In genomic region chr7:134986363-134987231, GRCh38 we compare ENCODE assay signal across 8 cellular contexts. TPM values are rescaled to one million over a fixed set of nuclear protein-coding genes. Genes with fewer than 3 reads are reported as not detected.
A peak's percentile ranks its signal among the peaks of the same experiment; 100 is the strongest.
DNase-seq lines count a peak whose midpoint lies in the region; ATAC-seq and TF ChIP-seq lines count a peak whose summit lies in the region.

Gene AGBL3, plus strand, starts transcription at chr7:134986508. Its CDS starts 1,426 bp downstream, at chr7:134987934.

- H3K9me3 ChIP-seq in T-helper 17 cell (ENCODE audit: control insufficient read depth, low read length, poor library complexity, severe bottlenecking) (no peaks in the 10 kb centered on the region), ascending aorta (peaks cover 0 to 3% of the 10 kb centered on the region in 2 donors)

- H3K4me1 ChIP-seq in ascending aorta: peaks cover 0 to 18% of the 10 kb centered on the region in 2 donors
- peaks cover 9% of the 10 kb centered on the region for H3K4me1 ChIP-seq in rectal smooth muscle tissue (ENCODE audit: control insufficient read depth, insufficient read depth, low read length)

- H3K36me3 ChIP-seq in ascending aorta (peaks cover 0 to 5% of the 10 kb centered on the region in 2 donors), rectal smooth muscle tissue (ENCODE audit: control insufficient read depth, insufficient read depth, low read length) (no peaks in the 10 kb centered on the region)

- H3K27ac ChIP-seq in ascending aorta (peak within 1 kb of the TSS; percentile 86 to 87), rectal smooth muscle tissue (ENCODE audit: low read depth, low read length) (peak within 1 kb of the TSS; percentile 94)

- peaks cover 2% of the 10 kb centered on the region for H3K36me3 Mint-ChIP-seq in T-helper 17 cell (ENCODE audit: low read depth)

- intact Hi-C loops in ascending aorta (cut with DNase I): loop anchor here (1.0 to 5.0 kb wide), 5 partner anchors 161 to 771 kb away; partner anchors contain the start of genes CYREN and TMEM140

- peak within 1 kb of the TSS; percentile 98 for H3K27ac Mint-ChIP-seq in T-helper 17 cell

- peak within 1 kb of the TSS; percentile 98 for H3K4me3 Mint-ChIP-seq in T-helper 17 cell

- H3K27me3 ChIP-seq in ascending aorta (no peaks in the 10 kb centered on the region), rectal smooth muscle tissue (ENCODE audit: control insufficient read depth, insufficient read depth, low read length) (no peaks in the 10 kb centered on the region)

- H3K4me3 ChIP-seq in ascending aorta: peak within 1 kb of the TSS; percentile 72 to 73
- peak within 1 kb of the TSS; percentile 99 for H3K4me3 ChIP-seq in rectal smooth muscle tissue (ENCODE audit: low read length)

- no peaks in the 10 kb centered on the region for H3K27me3 Mint-ChIP-seq in T-helper 17 cell

- DNase-seq in NCI-H1694 (lab: John Stamatoyannopoulos, UW) (peak; percentile 93), T-helper 17 cell (peak; percentile 68 to 82 (median 70)), ascending aorta (ENCODE audit: low spot score in 2 of 2) (peak; percentile 89 to 99), hepatic stellate cell (ENCODE audit: low spot score) (peak; percentile 89), cortex of kidney (lab: John Stamatoyannopoulos, UW) (no peak)

- H3K9ac ChIP-seq in rectal smooth muscle tissue (ENCODE audit: low read length): peak within 1 kb of the TSS; percentile 90

- ATAC-seq in HG02885 (IDR thresholded peaks at IDR 0.05; ENCODE audit: poor library complexity, unreplicated experiment): peak; percentile 94
- peak; percentile 94 for ATAC-seq in T-helper 17 cell

- peak; percentile 51 to 74 (median 67) for TF ChIP-seq CTCF in ascending aorta (IDR thresholded peaks at IDR 0.05)

- peaks cover 32% of the 10 kb centered on the region for H3K4me1 Mint-ChIP-seq in T-helper 17 cell

- TF ChIP-seq POLR2A in GM15510 (IDR thresholded peaks at IDR 0.05; ENCODE audit: borderline replicate concordance, extremely low read depth, insufficient read length): peak; percentile 52

RNA-seq across cellular contexts. Expression of gene AGBL3, which starts in this region (rescaled TPM):
- total RNA-seq in T-helper 17 cell (1 to 10 TPM; 2.1 to 2.4 TPM), ascending aorta (2.8 TPM)
